Comparison of ENCODE assay signal across 8 cellular contexts in genomic region chr2:8684421-8684884, GRCh38. TPM values are rescaled to one million over a fixed set of nuclear protein-coding genes. Genes with fewer than 3 reads are reported as not detected.
DNase-seq lines count a peak whose midpoint lies in the region; ATAC-seq and TF ChIP-seq lines count a peak whose summit lies in the region.

No MANE protein-coding gene starts in this region.

- TF ChIP-seq CTCF in left ventricle myocardium inferior (IDR thresholded peaks at IDR 0.05; ENCODE audit: borderline replicate concordance) (no peak), brain microvascular endothelial cell (IDR thresholded peaks at IDR 0.05; ENCODE audit: low read depth, low read length, missing control alignments) (no peak), lower leg skin (IDR thresholded peaks at IDR 0.05) (no peak)

- H3K4me3 ChIP-seq in left ventricle myocardium inferior: peak overlapping the region; percentile 81
- peak overlapping the region; percentile 92 for H3K4me3 ChIP-seq in SK-N-MC
- H3K4me3 ChIP-seq in brain microvascular endothelial cell (ENCODE audit: low read depth, low read length): peak overlapping the region; percentile 20
- peak overlapping the region; percentile 19 for H3K4me3 ChIP-seq in lower leg skin (ENCODE audit: low read depth, poor library complexity, severe bottlenecking)

- H3K9me3 ChIP-seq in left ventricle myocardium inferior (replicated peaks) (no peaks in the 10 kb centered on the region), SK-N-MC (ENCODE audit: low read depth, low read length) (peaks cover 3% of the 10 kb centered on the region; the same call in 1 of the 2 replicates)

- in situ Hi-C loops in brain microvascular endothelial cell (cut with HindIII; ENCODE audit: low pct_ligation_motif_present, low sequenced_read_pairs): no loop called here

- H3K27ac ChIP-seq in left ventricle myocardium inferior (replicated peaks): peak overlapping the region; percentile 88
- H3K27ac ChIP-seq in SK-N-MC: peak overlapping the region; percentile 95
- H3K27ac ChIP-seq in brain microvascular endothelial cell: no peak overlapping the region
- H3K27ac ChIP-seq in substantia nigra (ENCODE audit: low read depth, low read length, poor library complexity, severe bottlenecking): peak overlapping the region; percentile 55

- ATAC-seq in left ventricle myocardium superior: no peak
- no peak for ATAC-seq in GM19351 (IDR thresholded peaks at IDR 0.05; ENCODE audit: unreplicated experiment)
- no peak for ATAC-seq in HG03432 (IDR thresholded peaks at IDR 0.05; ENCODE audit: unreplicated experiment)

- H3K36me3 ChIP-seq in left ventricle myocardium inferior: no peaks in the 10 kb centered on the region
- peaks cover 28% of the 10 kb centered on the region for H3K36me3 ChIP-seq in SK-N-MC (ENCODE audit: insufficient read depth, low read length)
- H3K36me3 ChIP-seq in brain microvascular endothelial cell (replicated peaks): no peaks in the 10 kb centered on the region

- H3K4me1 ChIP-seq in left ventricle myocardium inferior: peaks cover 59% of the 10 kb centered on the region

- DNase-seq in left ventricle myocardium inferior: no peak
- no peak for DNase-seq in left ventricle myocardium superior
- DNase-seq in SK-N-MC (ENCODE audit: low read depth, low spot score): no peak
- DNase-seq in brain microvascular endothelial cell: no peak
- DNase-seq in lower leg skin (ENCODE audit: low spot score in 2 of 2): peak; percentile 43 to 84
- peak in 11 of 49 donors; percentile 10 to 54 (median 37) for DNase-seq in substantia nigra (lab: John Stamatoyannopoulos, UW)

- 8 to 13% methylated on average over 5 of the region's 5 CpGs for WGBS in lower leg skin, 2 donors

- no peak for TF ChIP-seq POLR2A in lower leg skin (IDR thresholded peaks at IDR 0.05)

- H3K9ac ChIP-seq in SK-N-MC (ENCODE audit: insufficient read length): peak overlapping the region; percentile 98

- H3K27me3 ChIP-seq in left ventricle myocardium inferior (ENCODE audit: low read depth) (no peaks in the 10 kb centered on the region), brain microvascular endothelial cell (replicated peaks) (no peaks in the 10 kb centered on the region)

- intact Hi-C loops in left ventricle myocardium inferior (cut with micrococcal nuclease): loop anchor here (10.0 kb wide), 1 partner anchor 470 kb away; no protein-coding TSS in a partner anchor
- intact Hi-C loops in left ventricle myocardium superior (cut with micrococcal nuclease): loop anchor here (10.0 kb wide), 1 partner anchor 680 kb away; no protein-coding TSS in a partner anchor
- intact Hi-C loops in lower leg skin (cut with DNase I; ENCODE audit: low total_unique reads): loop anchor here (10.0 kb wide), 1 partner anchor 140 kb away; no protein-coding TSS in a partner anchor

RNA-seq across cellular contexts. Expression of gene ID2, which starts 2.6 kb away (rescaled TPM):
- 32.2 TPM for total RNA-seq in left ventricle myocardium inferior
- 30.0 TPM for total RNA-seq in left ventricle myocardium superior
- 100 to 1,000 TPM; 120 to 271 (median 209) TPM for total RNA-seq in lower leg skin

Comparison
In these comparisons a context has a peak if more than half of its experiments do, and no peak if none do; other contexts are left out.
1. DNase-seq: peak in lower leg skin (2 of 2); none in left ventricle myocardium inferior (single experiment), left ventricle myocardium superior (single experiment), SK-N-MC (single experiment) and brain microvascular endothelial cell (single experiment).
2. H3K4me3 ChIP-seq: peak in every context shown above with its lines; median percentile 92 in SK-N-MC; 81 in left ventricle myocardium inferior; 20 in brain microvascular endothelial cell; 19 in lower leg skin.